ENCODE assay signal across 8 cellular contexts in genomic region chr10:80924063-80924952, GRCh38.
DNase-seq lines count a peak whose midpoint lies in the region; ATAC-seq lines count a peak whose summit lies in the region.

No MANE protein-coding gene starts in this region.

- peak; percentile 36 for DNase-seq in stimulated activated CD4-positive, alpha-beta T cell treated with anti-CD3 and anti-CD28 coated beads, Interleukin-15, amount 100 ng/mL, for 24 hours
- DNase-seq in stimulated activated CD4-positive, alpha-beta T cell treated with anti-CD3 and anti-CD28 coated beads, Interleukin-4, amount 100 ng/mL, for 4 hours, result no peak
- DNase-seq in NCI-H748 treated with DMSO at 0.1 percent for 48 hours (lab: John Stamatoyannopoulos, UW) (peak; percentile 0), dedifferentiated amniotic fluid mesenchymal stem cell (ENCODE audit: extremely low spot score) (peak; percentile 27), medulla oblongata (ENCODE audit: extremely low spot score) (peak; percentile 64), HCEC 1CT (no peak)

- no peak overlapping the region for H3K27ac Mint-ChIP-seq in stimulated activated memory B cell treated with anti-CD40 and anti-IgM and Interleukin-4, amounts not matched to agents 10 μg/mL and 1 μg/mL and 100 μg/mL, for 72 hours

- H3K9me3 Mint-ChIP-seq in stimulated activated memory B cell treated with anti-CD40 and anti-IgM and Interleukin-4, amounts not matched to agents 10 μg/mL and 1 μg/mL and 100 μg/mL, for 72 hours, result peaks cover 9% of the 10 kb centered on the region

- ATAC-seq in HG02642 (IDR thresholded peaks at IDR 0.05; ENCODE audit: poor library complexity, unreplicated experiment), result peak; percentile 70
- no peak for ATAC-seq in stimulated activated memory B cell treated with anti-CD40 and anti-IgM and Interleukin-4, amounts not matched to agents 10 μg/mL and 1 μg/mL and 100 μg/mL, for 72 hours

- peaks cover 20% of the 10 kb centered on the region for H3K27me3 Mint-ChIP-seq in stimulated activated memory B cell treated with anti-CD40 and anti-IgM and Interleukin-4, amounts not matched to agents 10 μg/mL and 1 μg/mL and 100 μg/mL, for 72 hours

- H3K4me1 Mint-ChIP-seq in stimulated activated memory B cell treated with anti-CD40 and anti-IgM and Interleukin-4, amounts not matched to agents 10 μg/mL and 1 μg/mL and 100 μg/mL, for 72 hours, result no peaks in the 10 kb centered on the region

- H3K4me3 Mint-ChIP-seq in stimulated activated memory B cell treated with anti-CD40 and anti-IgM and Interleukin-4, amounts not matched to agents 10 μg/mL and 1 μg/mL and 100 μg/mL, for 72 hours, result no peak overlapping the region

- no peaks in the 10 kb centered on the region for H3K36me3 Mint-ChIP-seq in stimulated activated memory B cell treated with anti-CD40 and anti-IgM and Interleukin-4, amounts not matched to agents 10 μg/mL and 1 μg/mL and 100 μg/mL, for 72 hours

Comparison
In these comparisons a context has a peak if more than half of its experiments do, and no peak if none do; other contexts are left out.
1. DNase-seq: peak in stimulated activated CD4-positive, alpha-beta T cell treated with anti-CD3 and anti-CD28 coated beads, Interleukin-15, amount 100 ng/mL, for 24 hours (single experiment), NCI-H748 treated with DMSO at 0.1 percent for 48 hours (single experiment), dedifferentiated amniotic fluid mesenchymal stem cell (single experiment) and medulla oblongata (single experiment); none in stimulated activated CD4-positive, alpha-beta T cell treated with anti-CD3 and anti-CD28 coated beads, Interleukin-4, amount 100 ng/mL, for 4 hours (0 of 2) and HCEC 1CT (single experiment).